Comparison of ENCODE assay signal across 14 cellular contexts in genomic region chr6:109469591-109470189, GRCh38.
"Had no signal": no experiment of that assay in that cellular context is flagged by ENCODE, and none has a peak within 500 bp of the region (broad histone marks: within the 10 kb centered on the region; RNA-seq: fewer than 3 reads in every experiment).

No MANE protein-coding gene starts in this region.

- DNase-seq: activated naive CD4-positive, alpha-beta T cell treated with anti-CD3 and anti-CD28 coated beads, Interleukin-2, amount 50 U/mL, for 16 hours; activated T-cell treated with anti-CD3 and anti-CD28 coated beads, Interleukin-2, amount 50 U/mL, for 48 hours; dorsolateral prefrontal cortex; foreskin keratinocyte; left cardiac atrium; lower lobe of right lung; midbrain; naive B cell; posterior cingulate gyrus; right cardiac atrium; small intestine had no signal

- H3K27me3 Mint-ChIP-seq: naive B cell had no signal

- H3K9me3 ChIP-seq: ascending aorta, lower lobe of right lung, tibial nerve, vagina had no signal

- ATAC-seq: foreskin keratinocyte, left cardiac atrium, lower lobe of right lung, right cardiac atrium had no signal

- H3K4me3 ChIP-seq: ascending aorta, dorsolateral prefrontal cortex, lower lobe of right lung, tibial nerve, vagina had no signal

- H3K27me3 ChIP-seq: ascending aorta, dorsolateral prefrontal cortex, foreskin keratinocyte, tibial nerve, vagina had no signal

- H3K9me3 Mint-ChIP-seq: naive B cell had no signal

- H3K4me1 ChIP-seq: ascending aorta, foreskin keratinocyte, vagina had no signal

- H3K27ac ChIP-seq: ascending aorta, foreskin keratinocyte, lower lobe of right lung, tibial nerve, vagina had no signal
